9 cellular contexts compared by ENCODE assay signal in genomic region chr17:44386182-44386525, GRCh38. TPM values are rescaled to one million over a fixed set of nuclear protein-coding genes. Genes with fewer than 3 reads are reported as not detected.
DNase-seq lines count a peak whose midpoint lies in the region; ATAC-seq, FAIRE-seq and TF ChIP-seq lines count a peak whose summit lies in the region.
"Had no signal": no experiment of that assay in that cellular context is flagged by ENCODE, and none has a peak within 500 bp of the region (broad histone marks: within the 10 kb centered on the region; RNA-seq: fewer than 3 reads in every experiment).

No MANE protein-coding gene starts in this region.

- H3K4me1 Mint-ChIP-seq in activated naive CD4-positive, alpha-beta T cell treated with anti-CD3 and anti-CD28 coated beads, Interleukin-2, amount 10 ng/mL, durations not matched to agents 7 days and 5 days, result peaks cover 15% of the 10 kb centered on the region
- H3K4me1 Mint-ChIP-seq in activated T-helper 1 cell treated with anti-CD3 and anti-CD28 coated beads, Interleukin-12 subunit alpha, Interleukin-12 subunit beta, Interleukin-2, Interleukin-4 antibody, amounts not matched to agents 30 ng/mL and 10 ng/mL and 1 ng/mL, durations not matched to agents 14 hours and 24 hours and 36 hours (ENCODE audit: low read depth), result peaks cover 6% of the 10 kb centered on the region
- peaks cover 10% of the 10 kb centered on the region for H3K4me1 Mint-ChIP-seq in type B pancreatic cell (ENCODE audit: unreplicated experiment)

- no peak overlapping the region for H3K27ac Mint-ChIP-seq in activated naive CD4-positive, alpha-beta T cell treated with anti-CD3 and anti-CD28 coated beads, Interleukin-2, amount 10 ng/mL, durations not matched to agents 7 days and 5 days
- no peak overlapping the region for H3K27ac Mint-ChIP-seq in activated T-helper 1 cell treated with anti-CD3 and anti-CD28 coated beads, Interleukin-12 subunit alpha, Interleukin-12 subunit beta, Interleukin-2, Interleukin-4 antibody, amounts not matched to agents 30 ng/mL and 10 ng/mL and 1 ng/mL, durations not matched to agents 14 hours and 24 hours and 36 hours
- no peak overlapping the region for H3K27ac Mint-ChIP-seq in type B pancreatic cell

- CTCF ChIA-PET in activated naive CD4-positive, alpha-beta T cell treated with anti-CD3 and anti-CD28 coated beads, Interleukin-2, amount 10 ng/mL, durations not matched to agents 7 days and 5 days (lab: Charles Lee), result interaction anchor here (2.2 kb wide), 1 partner anchor 137 kb away, joined by 12 read pairs; no protein-coding TSS in a partner anchor

- no peak overlapping the region for H3K27ac ChIP-seq in keratinocyte (ENCODE audit: control insufficient read depth, insufficient read depth, low read length)

- H3K27me3 ChIP-seq in keratinocyte (ENCODE audit: control insufficient read depth, extremely low read depth, insufficient read depth, low read length), result peaks cover 31% of the 10 kb centered on the region

- peak overlapping the region; percentile 69 for H3K4me3 Mint-ChIP-seq in activated naive CD4-positive, alpha-beta T cell treated with anti-CD3 and anti-CD28 coated beads, Interleukin-2, amount 10 ng/mL, durations not matched to agents 7 days and 5 days
- peak overlapping the region; percentile 73 for H3K4me3 Mint-ChIP-seq in activated T-helper 1 cell treated with anti-CD3 and anti-CD28 coated beads, Interleukin-12 subunit alpha, Interleukin-12 subunit beta, Interleukin-2, Interleukin-4 antibody, amounts not matched to agents 30 ng/mL and 10 ng/mL and 1 ng/mL, durations not matched to agents 14 hours and 24 hours and 36 hours
- H3K4me3 Mint-ChIP-seq in type B pancreatic cell, result peak overlapping the region; percentile 86

- no peaks in the 10 kb centered on the region for H3K36me3 ChIP-seq in keratinocyte (ENCODE audit: control insufficient read depth in 2 of 2, extremely low read depth in 1 of 2, insufficient read depth in 2 of 2, low read length in 2 of 2)

- peaks cover 77% of the 10 kb centered on the region for H3K27me3 Mint-ChIP-seq in activated naive CD4-positive, alpha-beta T cell treated with anti-CD3 and anti-CD28 coated beads, Interleukin-2, amount 10 ng/mL, durations not matched to agents 7 days and 5 days
- H3K27me3 Mint-ChIP-seq in activated T-helper 1 cell treated with anti-CD3 and anti-CD28 coated beads, Interleukin-12 subunit alpha, Interleukin-12 subunit beta, Interleukin-2, Interleukin-4 antibody, amounts not matched to agents 30 ng/mL and 10 ng/mL and 1 ng/mL, durations not matched to agents 14 hours and 24 hours and 36 hours (ENCODE audit: insufficient read depth), result peaks cover 24% of the 10 kb centered on the region
- H3K27me3 Mint-ChIP-seq in type B pancreatic cell, result peaks cover 40% of the 10 kb centered on the region

- H3K9me1 ChIP-seq in keratinocyte (ENCODE audit: control insufficient read depth, extremely low read depth, insufficient read depth, low read length), result no peaks in the 10 kb centered on the region

- H3K79me2 ChIP-seq in keratinocyte (ENCODE audit: control insufficient read depth, insufficient read depth, low read length), result no peaks in the 10 kb centered on the region

- no peak overlapping the region for H2AFZ ChIP-seq in keratinocyte (ENCODE audit: control insufficient read depth, low read length)

- peak overlapping the region; percentile 88 for H3K4me2 ChIP-seq in keratinocyte (ENCODE audit: control insufficient read depth, extremely low read depth, insufficient read depth, low read depth, low read length)

- no peaks in the 10 kb centered on the region for H3K9me3 ChIP-seq in keratinocyte (ENCODE audit: control insufficient read depth, low read depth, low read length)

- H3K4me1 ChIP-seq in keratinocyte (ENCODE audit: control insufficient read depth, extremely low read depth, insufficient read depth, low read length), result peaks cover 9% of the 10 kb centered on the region

- no peak for ATAC-seq in HG03280 (IDR thresholded peaks at IDR 0.05; ENCODE audit: unreplicated experiment)
- ATAC-seq in HG02798 (IDR thresholded peaks at IDR 0.05; ENCODE audit: poor library complexity, unreplicated experiment), result no peak

- FAIRE-seq in keratinocyte (lab: Jason Lieb, UNC), result no peak

- TF ChIP-seq CTCF in keratinocyte (optimal IDR thresholded peaks at IDR 0.05 in 1 of 3, IDR thresholded peaks at IDR 0.05 in 1 of 3, conservative IDR thresholded peaks at IDR 0.05 in 1 of 3; ENCODE audit: extremely low read depth in 1 of 3, insufficient read depth in 2 of 3, low read length in 3 of 3), result no peak
- TF ChIP-seq CTCF in type B pancreatic cell (conservative IDR thresholded peaks at IDR 0.05), result no peak

- peak overlapping the region in 1 of 3 experiments; percentile 67 for H3K4me3 ChIP-seq in keratinocyte (ENCODE audit: control insufficient read depth in 2 of 3, extremely low read depth in 1 of 3, insufficient read depth in 2 of 3, low read depth in 1 of 3, low read length in 3 of 3)

- intact Hi-C loops in activated T-helper 1 cell treated with anti-CD3 and anti-CD28 coated beads, Interleukin-12 subunit alpha, Interleukin-12 subunit beta, Interleukin-2, Interleukin-4 antibody, amounts not matched to agents 30 ng/mL and 10 ng/mL and 1 ng/mL, durations not matched to agents 14 hours and 24 hours and 36 hours (cut with micrococcal nuclease), result no loop called here

- no peak overlapping the region for H3K9ac ChIP-seq in keratinocyte (ENCODE audit: control insufficient read depth, extremely low read depth, insufficient read depth, low read length)

- H3K9me3 Mint-ChIP-seq in activated naive CD4-positive, alpha-beta T cell treated with anti-CD3 and anti-CD28 coated beads, Interleukin-2, amount 10 ng/mL, durations not matched to agents 7 days and 5 days, result no peaks in the 10 kb centered on the region
- no peaks in the 10 kb centered on the region for H3K9me3 Mint-ChIP-seq in activated T-helper 1 cell treated with anti-CD3 and anti-CD28 coated beads, Interleukin-12 subunit alpha, Interleukin-12 subunit beta, Interleukin-2, Interleukin-4 antibody, amounts not matched to agents 30 ng/mL and 10 ng/mL and 1 ng/mL, durations not matched to agents 14 hours and 24 hours and 36 hours
- no peaks in the 10 kb centered on the region for H3K9me3 Mint-ChIP-seq in type B pancreatic cell

- dilution Hi-C loops in keratinocyte (cut with MboI; ENCODE audit: extremely low pct_ligation_motif_present, low sequenced_read_pairs), result no loop called here

- no peaks in the 10 kb centered on the region for H4K20me1 ChIP-seq in keratinocyte (ENCODE audit: control insufficient read depth, extremely low read depth, insufficient read depth, low read length)

- no peaks in the 10 kb centered on the region for H3K36me3 Mint-ChIP-seq in activated naive CD4-positive, alpha-beta T cell treated with anti-CD3 and anti-CD28 coated beads, Interleukin-2, amount 10 ng/mL, durations not matched to agents 7 days and 5 days
- no peaks in the 10 kb centered on the region for H3K36me3 Mint-ChIP-seq in activated T-helper 1 cell treated with anti-CD3 and anti-CD28 coated beads, Interleukin-12 subunit alpha, Interleukin-12 subunit beta, Interleukin-2, Interleukin-4 antibody, amounts not matched to agents 30 ng/mL and 10 ng/mL and 1 ng/mL, durations not matched to agents 14 hours and 24 hours and 36 hours (ENCODE audit: low read depth)
- H3K36me3 Mint-ChIP-seq in type B pancreatic cell, result no peaks in the 10 kb centered on the region

- no peak for DNase-seq in activated naive CD4-positive, alpha-beta T cell treated with anti-CD3 and anti-CD28 coated beads, Interleukin-2, amount 10 ng/mL, durations not matched to agents 7 days and 5 days
- no peak for DNase-seq in activated naive CD4-positive, alpha-beta T cell treated with anti-CD3 and anti-CD28 coated beads, Interleukin-2, amount 50 U/mL, for 16 hours
- DNase-seq in activated T-helper 1 cell treated with anti-CD3 and anti-CD28 coated beads, Interleukin-12 subunit alpha, Interleukin-12 subunit beta, Interleukin-2, Interleukin-4 antibody, amounts not matched to agents 30 ng/mL and 10 ng/mL and 1 ng/mL, durations not matched to agents 14 hours and 24 hours and 36 hours (ENCODE audit: low spot score), result no peak
- DNase-seq in keratinocyte (ENCODE audit: low read depth, low spot score) (no peak), type B pancreatic cell (ENCODE audit: extremely low spot score, unreplicated experiment) (no peak), mucosa of gallbladder (ENCODE audit: low spot score) (no peak)
- DNase-seq: midbrain had no signal

RNA-seq across cellular contexts. Expression of gene ITGA2B, which starts 3.3 kb away (rescaled TPM):
- 0.44 and 0.71 TPM in 2 replicates for total RNA-seq in activated T-helper 1 cell treated with anti-CD3 and anti-CD28 coated beads, Interleukin-12 subunit alpha, Interleukin-12 subunit beta, Interleukin-2, Interleukin-4 antibody, amounts not matched to agents 30 ng/mL and 10 ng/mL and 1 ng/mL, durations not matched to agents 14 hours and 24 hours and 36 hours
- polyA plus RNA-seq in keratinocyte, result 0.06 TPM in 1 of 3 replicates, not detected in the others
- not detected for polyA plus RNA-seq in keratinocyte (2011; ENCODE audit: low read depth)
- polyA plus RNA-seq in keratinocyte (2011; cell fraction: cytosol; rRNA removed), result not detected in 2 replicates
- 0.09 and 0.11 TPM in 2 replicates for polyA plus RNA-seq in keratinocyte (2011; cell fraction: nucleus; rRNA removed)
- 0.07 TPM in 1 of 2 replicates, not detected in the other for polyA plus RNA-seq in keratinocyte (2012; ENCODE audit: low replicate concordance)
- polyA minus RNA-seq in keratinocyte, result not detected in 3 replicates
- polyA minus RNA-seq in keratinocyte (2011; cell fraction: cytosol; rRNA and poly(A)+ RNA removed), result not detected
- 0.54 TPM in 1 of 2 replicates, not detected in the other for polyA minus RNA-seq in keratinocyte (2011; cell fraction: nucleus; rRNA and poly(A)+ RNA removed)
- total RNA-seq in type B pancreatic cell (ENCODE audit: low replicate concordance), result 0.69 and 8.8 TPM in 2 replicates
- 2.9 TPM for total RNA-seq in mucosa of gallbladder

RNA-seq across cellular contexts. Expression of gene FAM171A2, which starts 22.5 kb away (rescaled TPM):
- 0.10 and 0.29 TPM in 2 replicates for total RNA-seq in activated T-helper 1 cell treated with anti-CD3 and anti-CD28 coated beads, Interleukin-12 subunit alpha, Interleukin-12 subunit beta, Interleukin-2, Interleukin-4 antibody, amounts not matched to agents 30 ng/mL and 10 ng/mL and 1 ng/mL, durations not matched to agents 14 hours and 24 hours and 36 hours
- 0.35 to 0.95 TPM (median 0.37 TPM) in 3 replicates for polyA plus RNA-seq in keratinocyte
- not detected for polyA plus RNA-seq in keratinocyte (2011; ENCODE audit: low read depth)
- polyA plus RNA-seq in keratinocyte (2011; cell fraction: cytosol; rRNA removed), result 0.28 and 0.84 TPM in 2 replicates
- 0.94 and 1.6 TPM in 2 replicates for polyA plus RNA-seq in keratinocyte (2011; cell fraction: nucleus; rRNA removed)
- polyA plus RNA-seq in keratinocyte (2012; ENCODE audit: low replicate concordance), result 0.72 and 1.0 TPM in 2 replicates
- 0.38 to 1.7 TPM (median 0.53 TPM) in 3 replicates for polyA minus RNA-seq in keratinocyte
- polyA minus RNA-seq in keratinocyte (2011; cell fraction: cytosol; rRNA and poly(A)+ RNA removed), result 0.58 TPM
- 2.1 and 2.6 TPM in 2 replicates for polyA minus RNA-seq in keratinocyte (2011; cell fraction: nucleus; rRNA and poly(A)+ RNA removed)
- 13.3 and 34.7 TPM in 2 replicates for total RNA-seq in type B pancreatic cell (ENCODE audit: low replicate concordance)
- total RNA-seq in mucosa of gallbladder, result 4.0 TPM

RNA-seq across cellular contexts. Expression of gene GRN, which starts 41.1 kb away (rescaled TPM):
- 32.7 and 42.9 TPM in 2 replicates for total RNA-seq in activated T-helper 1 cell treated with anti-CD3 and anti-CD28 coated beads, Interleukin-12 subunit alpha, Interleukin-12 subunit beta, Interleukin-2, Interleukin-4 antibody, amounts not matched to agents 30 ng/mL and 10 ng/mL and 1 ng/mL, durations not matched to agents 14 hours and 24 hours and 36 hours
- polyA plus RNA-seq in keratinocyte, result 179 to 316 TPM (median 274 TPM) in 3 replicates
- polyA plus RNA-seq in keratinocyte (2011; ENCODE audit: low read depth), result 101 TPM
- 328 and 700 TPM in 2 replicates for polyA plus RNA-seq in keratinocyte (2011; cell fraction: cytosol; rRNA removed)
- 1,175 and 2,003 TPM in 2 replicates for polyA plus RNA-seq in keratinocyte (2011; cell fraction: nucleus; rRNA removed)
- 414 and 541 TPM in 2 replicates for polyA plus RNA-seq in keratinocyte (2012; ENCODE audit: low replicate concordance)
- 269 to 862 TPM (median 302 TPM) in 3 replicates for polyA minus RNA-seq in keratinocyte
- polyA minus RNA-seq in keratinocyte (2011; cell fraction: cytosol; rRNA and poly(A)+ RNA removed), result 973 TPM
- 1,084 and 1,350 TPM in 2 replicates for polyA minus RNA-seq in keratinocyte (2011; cell fraction: nucleus; rRNA and poly(A)+ RNA removed)
- 183 and 236 TPM in 2 replicates for total RNA-seq in type B pancreatic cell (ENCODE audit: low replicate concordance)
- total RNA-seq in mucosa of gallbladder, result 385 TPM
